ENCODE assay signal across 20 cellular contexts in the genomic region with DNA sequence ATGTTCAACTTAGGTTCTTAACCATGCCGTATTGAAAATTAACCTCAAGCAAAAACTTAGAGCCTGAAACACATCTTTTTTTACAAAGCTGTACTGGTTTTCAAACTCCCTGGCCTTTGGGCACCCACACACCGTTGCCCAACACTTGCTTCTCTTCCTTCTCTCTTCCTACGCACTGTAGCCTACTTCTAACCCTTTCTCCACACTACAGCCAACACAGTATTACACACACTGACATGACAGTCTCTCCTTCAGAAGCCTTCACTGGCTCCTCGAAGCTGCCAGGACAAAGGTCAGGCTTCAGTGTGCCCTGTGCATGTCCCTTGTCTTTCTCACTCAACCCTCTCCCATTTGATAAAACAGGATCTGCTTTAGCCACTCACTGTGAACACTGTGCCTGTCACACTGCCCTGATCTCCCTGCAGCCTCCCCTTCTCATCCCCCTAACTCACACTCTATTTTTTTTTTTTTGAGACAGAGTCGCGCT.
"Had no signal": no experiment of that assay in that cellular context is flagged by ENCODE, and none has a peak within 500 bp of the region (broad histone marks: within the 10 kb centered on the region; RNA-seq: fewer than 3 reads in every experiment).

No MANE protein-coding gene starts in this region.

- DNase-seq: cortex of kidney; effector memory CD4-positive, alpha-beta T cell; kidney; left cardiac atrium; mesendoderm; naive thymus-derived CD4-positive, alpha-beta T cell; psoas muscle; retina; stimulated activated CD4-positive, alpha-beta T cell treated with anti-CD3 and anti-CD28 coated beads, Interleukin-2, amount 100 ng/mL, for 24 hours; stimulated activated CD4-positive, alpha-beta T cell treated with anti-CD3 and anti-CD28 coated beads, Interleukin-4, amount 100 ng/mL, for 4 hours; stimulated activated naive B cell treated with anti-CD40 and anti-IgM and Interleukin-4, amounts not matched to agents 10 μg/mL and 1 μg/mL and 100 μg/mL, for 72 hours; stimulated activated naive CD8-positive, alpha-beta T cell treated with anti-CD3 and anti-CD28 coated beads, Interleukin-15, amount 100 ng/mL, for 72 hours; testis had no signal

- H3K27me3 ChIP-seq: esophagus muscularis mucosa, gastroesophageal sphincter, neutrophil, testis, tibial nerve had no signal

- H3K9me3 ChIP-seq: esophagus muscularis mucosa, gastroesophageal sphincter, neutrophil, psoas muscle, testis, tibial nerve had no signal

- H3K4me1 ChIP-seq: esophagus muscularis mucosa, gastroesophageal sphincter, psoas muscle, testis, tibial nerve had no signal

- ATAC-seq: gastroesophageal sphincter; left cardiac atrium; naive thymus-derived CD4-positive, alpha-beta T cell; psoas muscle; sciatic nerve; stimulated activated naive B cell treated with anti-CD40 and anti-IgM and Interleukin-4, amounts not matched to agents 10 μg/mL and 1 μg/mL and 100 μg/mL, for 72 hours; stimulated activated naive CD8-positive, alpha-beta T cell treated with anti-CD3 and anti-CD28 coated beads, Interleukin-15, amount 100 ng/mL, for 72 hours had no signal

- FAIRE-seq: endometrium, kidney, urothelium cell line had no signal

- H3K4me3 ChIP-seq: esophagus muscularis mucosa, gastroesophageal sphincter, psoas muscle, testis, tibial nerve had no signal

- H3K36me3 ChIP-seq: esophagus muscularis mucosa, gastroesophageal sphincter, tibial nerve had no signal

- H3K27ac ChIP-seq: esophagus muscularis mucosa, gastroesophageal sphincter, neutrophil, psoas muscle, testis, tibial nerve had no signal
